Comparison of ENCODE assay signal across 13 cellular contexts in the genomic region with DNA sequence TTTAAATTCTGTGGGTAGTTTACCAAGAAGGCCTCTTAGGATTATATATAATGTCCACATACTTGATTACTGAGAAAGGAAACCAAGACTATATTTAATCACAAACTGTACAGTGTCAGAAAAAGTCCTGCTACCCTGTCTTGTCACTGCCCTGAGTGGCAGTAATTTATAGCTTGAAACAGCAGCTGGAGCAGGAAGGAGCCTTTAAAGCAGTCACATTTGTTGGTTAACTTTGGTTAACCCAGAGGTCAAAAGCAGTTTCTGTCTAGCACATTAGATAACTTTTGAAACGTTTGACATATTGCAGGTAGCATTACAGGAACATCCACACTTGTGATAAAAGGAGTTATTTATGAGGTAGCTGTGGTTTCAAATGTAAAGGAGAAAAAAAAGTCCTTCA.
DNase-seq lines count a peak whose midpoint lies in the region; ATAC-seq lines count a peak whose summit lies in the region.
"Had no signal": no experiment of that assay in that cellular context is flagged by ENCODE, and none has a peak within 500 bp of the region (broad histone marks: within the 10 kb centered on the region; RNA-seq: fewer than 3 reads in every experiment).

No MANE protein-coding gene starts in this region.

- peak; percentile 22 for DNase-seq in mesenchymal stem cell
- no peak for DNase-seq in hypothalamus (lab: John Stamatoyannopoulos, UW)
- DNase-seq in ureter (ENCODE audit: low spot score), result no peak
- DNase-seq in HuH-7 (ENCODE audit: low spot score), result no peak
- no peak for DNase-seq in H4 (ENCODE audit: low spot score)
- DNase-seq: activated CD4-positive, alpha-beta T cell treated with anti-CD3 and anti-CD28 coated beads, Interleukin-2, amount 10 ng/mL, durations not matched to agents 24 days and 14 days; activated gamma-delta T cell treated with Interleukin-2 at 50 U/mL for 16 hours; CD8-positive, alpha-beta T cell; stimulated activated CD8-positive, alpha-beta memory T cell treated with anti-CD3 and anti-CD28 coated beads, Interleukin-4, amount 100 ng/mL, for 48 hours had no signal

- no peak overlapping the region for H3K9ac ChIP-seq in mesenchymal stem cell (ENCODE audit: low read length)

- H2AK5ac ChIP-seq in mesenchymal stem cell (ENCODE audit: low read length, severe bottlenecking), result no peak overlapping the region

- no peaks in the 10 kb centered on the region for H3K36me3 ChIP-seq in mesenchymal stem cell (ENCODE audit: control insufficient read depth in 1 of 2, insufficient read depth in 2 of 2, low read depth in 1 of 2, low read length in 2 of 2)
- H3K36me3 ChIP-seq: neutrophil had no signal

- no peak overlapping the region for H3K4ac ChIP-seq in mesenchymal stem cell (ENCODE audit: low read depth in 1 of 2, low read length in 2 of 2)

- no peak overlapping the region for H2BK12ac ChIP-seq in mesenchymal stem cell (ENCODE audit: low read length in 2 of 2)

- H2AFZ ChIP-seq in mesenchymal stem cell (ENCODE audit: low read depth, low read length), result no peak overlapping the region

- H3K4me2 ChIP-seq in mesenchymal stem cell (ENCODE audit: low read length, poor library complexity, severe bottlenecking), result no peak overlapping the region

- no peak overlapping the region for H3K18ac ChIP-seq in mesenchymal stem cell (ENCODE audit: low read depth in 1 of 2, low read length in 2 of 2)

- WGBS in mesenchymal stem cell, result 5% methylated on average over 1 of the region's 1 CpG

- H2BK5ac ChIP-seq in mesenchymal stem cell (ENCODE audit: low read depth, low read length, poor library complexity, severe bottlenecking), result no peak overlapping the region

- H3K79me1 ChIP-seq in mesenchymal stem cell (replicated peaks; ENCODE audit: low read length, poor library complexity, severe bottlenecking), result peaks cover 30% of the 10 kb centered on the region

- no peak overlapping the region for H4K8ac ChIP-seq in mesenchymal stem cell (ENCODE audit: low read length)

- H3K27ac ChIP-seq in mesenchymal stem cell (ENCODE audit: low read length, poor library complexity, severe bottlenecking), result peak overlapping the region; percentile 83
- H3K27ac ChIP-seq: neutrophil had no signal

- H2BK120ac ChIP-seq in mesenchymal stem cell (ENCODE audit: low read depth, low read length), result no peak overlapping the region

- no peaks in the 10 kb centered on the region for H3K27me3 ChIP-seq in mesenchymal stem cell (ENCODE audit: control insufficient read depth in 1 of 2, insufficient read depth in 1 of 2, low read length in 2 of 2)
- H3K27me3 ChIP-seq: neutrophil had no signal

- no peaks in the 10 kb centered on the region for H3K9me3 ChIP-seq in mesenchymal stem cell (ENCODE audit: control insufficient read depth, low read length)
- H3K9me3 ChIP-seq: neutrophil had no signal

- H4K91ac ChIP-seq in mesenchymal stem cell (ENCODE audit: low read length), result no peak overlapping the region

- peaks cover 7% of the 10 kb centered on the region for H3K4me1 ChIP-seq in mesenchymal stem cell (ENCODE audit: control insufficient read depth, insufficient read depth, low read depth, low read length)

- no peak overlapping the region for H2BK15ac ChIP-seq in mesenchymal stem cell (ENCODE audit: low read depth, poor library complexity, severe bottlenecking)

- no peak overlapping the region for H3K14ac ChIP-seq in mesenchymal stem cell (ENCODE audit: low read length in 2 of 2)

- ATAC-seq in GM19025 (IDR thresholded peaks at IDR 0.05; ENCODE audit: low read depth, unreplicated experiment), result peak; percentile 64
- ATAC-seq in HG02588 (IDR thresholded peaks at IDR 0.05; ENCODE audit: unreplicated experiment), result peak; percentile 64
- ATAC-seq in HG03558 (IDR thresholded peaks at IDR 0.05; ENCODE audit: extremely low read depth, unreplicated experiment), result peak; percentile 72
- ATAC-seq: CD8-positive, alpha-beta T cell had no signal

- no peak overlapping the region for H3K23ac ChIP-seq in mesenchymal stem cell (ENCODE audit: low read length in 2 of 2)

- no peak overlapping the region for H3K4me3 ChIP-seq in mesenchymal stem cell (ENCODE audit: insufficient read depth in 1 of 2, low read depth in 1 of 2, low read length in 2 of 2)
